In genomic region chr13:103517066-103517767, GRCh38 we compare ENCODE assay signal across 13 cellular contexts.
DNase-seq lines count a peak whose midpoint lies in the region; ATAC-seq and TF ChIP-seq lines count a peak whose summit lies in the region.
"Had no signal": no experiment of that assay in that cellular context is flagged by ENCODE, and none has a peak within 500 bp of the region (broad histone marks: within the 10 kb centered on the region; RNA-seq: fewer than 3 reads in every experiment).

No MANE protein-coding gene starts in this region.

- H3K9me3 ChIP-seq in thyroid gland, result no peaks in the 10 kb centered on the region
- H3K9me3 ChIP-seq: neutrophil had no signal

- ATAC-seq in GM19455 (IDR thresholded peaks at IDR 0.05; ENCODE audit: unreplicated experiment) (peak; percentile 66), HG03064 (IDR thresholded peaks at IDR 0.05; ENCODE audit: low read depth, unreplicated experiment) (peak; percentile 85)
- ATAC-seq in activated naive CD4-positive, alpha-beta T cell treated with anti-CD3 and anti-CD28 coated beads, Interleukin-2, amount 50 U/mL, for 72 hours, result no peak
- ATAC-seq: effector memory CD8-positive, alpha-beta T cell had no signal

- CTCF ChIA-PET in Calu3 (lab: Charles Lee), result no interaction called here

- H3K27ac Mint-ChIP-seq in Calu3 (ENCODE audit: unreplicated experiment), result peak overlapping the region; percentile 72
- no peak overlapping the region for H3K27ac Mint-ChIP-seq in activated naive CD4-positive, alpha-beta T cell treated with anti-CD3 and anti-CD28 coated beads, Interleukin-2, amount 50 U/mL, for 72 hours
- H3K27ac Mint-ChIP-seq: activated naive CD8-positive, alpha-beta T cell; B cell; effector memory CD8-positive, alpha-beta T cell; WTC11 had no signal

- H3K4me1 Mint-ChIP-seq in Calu3 (ENCODE audit: low read depth, unreplicated experiment), result peaks cover 8% of the 10 kb centered on the region
- H3K4me1 Mint-ChIP-seq: B cell had no signal

- H3K4me3 Mint-ChIP-seq in Calu3 (ENCODE audit: low read depth, unreplicated experiment), result no peak overlapping the region
- H3K4me3 Mint-ChIP-seq: activated naive CD8-positive, alpha-beta T cell; B cell; effector memory CD8-positive, alpha-beta T cell; WTC11 had no signal

- H3K36me3 Mint-ChIP-seq in Calu3 (ENCODE audit: insufficient read depth, unreplicated experiment), result no peaks in the 10 kb centered on the region
- no peaks in the 10 kb centered on the region for H3K36me3 Mint-ChIP-seq in activated naive CD4-positive, alpha-beta T cell treated with anti-CD3 and anti-CD28 coated beads, Interleukin-2, amount 50 U/mL, for 72 hours
- H3K36me3 Mint-ChIP-seq: activated naive CD8-positive, alpha-beta T cell; WTC11 had no signal

- no TSS peak for BruUV-seq in Calu3 (replicated peaks; lab: Mats Ljungman, UMichigan)

- TF ChIP-seq CTCF in Calu3 (IDR thresholded peaks at IDR 0.05; ENCODE audit: unreplicated experiment) (no peak), thyroid gland (IDR thresholded peaks at IDR 0.05) (no peak)

- no peaks in the 10 kb centered on the region for H3K27me3 ChIP-seq in thyroid gland
- H3K27me3 ChIP-seq: neutrophil had no signal

- TF ChIP-seq POLR2A in thyroid gland (IDR thresholded peaks at IDR 0.05), result no peak

- no peak overlapping the region for H3K4me3 ChIP-seq in thyroid gland (replicated peaks in 1 of 3)

- WGBS in thyroid gland, 2 donors, result 69 to 80% methylated on average over 3 of the region's 3 CpGs

- DNase-seq in Calu3 (no peak), NCI-H748 (lab: John Stamatoyannopoulos, UW; ENCODE audit: unreplicated experiment) (peak; percentile 47), thyroid gland (no peak), cerebellum (ENCODE audit: low spot score) (no peak), iPS-NIHi11 (ENCODE audit: low spot score) (no peak)
- no peak for DNase-seq in activated naive CD4-positive, alpha-beta T cell treated with anti-CD3 and anti-CD28 coated beads, Interleukin-2, amount 50 U/mL, for 72 hours (ENCODE audit: low spot score in 2 of 2)
- DNase-seq: effector memory CD8-positive, alpha-beta T cell had no signal

- no peaks in the 10 kb centered on the region for H3K4me1 ChIP-seq in thyroid gland

- H3K36me3 ChIP-seq in thyroid gland, result no peaks in the 10 kb centered on the region
- H3K36me3 ChIP-seq: neutrophil had no signal

- H3K9me3 Mint-ChIP-seq in Calu3 (ENCODE audit: low read depth, unreplicated experiment), result no peaks in the 10 kb centered on the region
- H3K9me3 Mint-ChIP-seq in activated naive CD4-positive, alpha-beta T cell treated with anti-CD3 and anti-CD28 coated beads, Interleukin-2, amount 50 U/mL, for 72 hours, result no peaks in the 10 kb centered on the region
- H3K9me3 Mint-ChIP-seq: WTC11 had no signal

- no peaks in the 10 kb centered on the region for H3K27me3 Mint-ChIP-seq in Calu3 (ENCODE audit: unreplicated experiment)
- H3K27me3 Mint-ChIP-seq: activated naive CD8-positive, alpha-beta T cell; B cell; effector memory CD8-positive, alpha-beta T cell had no signal

- no peak overlapping the region for H3K27ac ChIP-seq in thyroid gland
- H3K27ac ChIP-seq: neutrophil had no signal

- intact Hi-C loops in Calu3 (cut with micrococcal nuclease; ENCODE audit: unreplicated experiment), result no loop called here
- intact Hi-C loops in thyroid gland (cut with DNase I), result no loop called here

Comparison
In these comparisons a context has a peak if more than half of its experiments do, and no peak if none do; other contexts are left out.
1. ATAC-seq: peak in GM19455 (single experiment) and HG03064 (single experiment); none in activated naive CD4-positive, alpha-beta T cell treated with anti-CD3 and anti-CD28 coated beads, Interleukin-2, amount 50 U/mL, for 72 hours (0 of 2).